In the genomic region with DNA sequence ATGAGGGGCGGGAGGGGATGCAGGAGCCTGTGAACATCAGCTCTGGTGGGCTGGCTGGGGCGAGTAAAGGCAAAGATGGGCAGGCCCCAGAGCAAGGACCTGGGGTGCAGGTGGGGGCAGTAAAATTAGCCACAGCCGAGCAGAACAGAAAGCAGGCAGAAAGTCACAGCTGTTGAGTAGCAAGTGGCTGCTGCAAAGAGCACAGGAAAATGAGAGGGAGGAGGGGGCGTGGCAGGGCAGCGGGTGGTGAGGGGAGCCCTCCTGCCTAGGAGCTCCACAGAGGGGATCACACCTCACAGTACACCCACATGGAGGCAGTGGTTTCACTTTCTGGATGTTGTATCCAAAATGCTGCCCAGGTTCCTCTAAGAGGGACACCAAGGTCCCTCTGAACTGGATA, we compare ENCODE assay signal across 15 cellular contexts.
DNase-seq lines count a peak whose midpoint lies in the region; ATAC-seq and TF ChIP-seq lines count a peak whose summit lies in the region.
"Had no signal": no experiment of that assay in that cellular context is flagged by ENCODE, and none has a peak within 500 bp of the region (broad histone marks: within the 10 kb centered on the region; RNA-seq: fewer than 3 reads in every experiment).

No MANE protein-coding gene starts in this region.

- TF ChIP-seq POLR2A in heart left ventricle (IDR thresholded peaks at IDR 0.05), result no peak

- H3K9me3 ChIP-seq in heart left ventricle, result no peaks in the 10 kb centered on the region

- ATAC-seq in GM21367 (IDR thresholded peaks at IDR 0.05; ENCODE audit: unreplicated experiment) (peak; percentile 77), HG03196 (IDR thresholded peaks at IDR 0.05; ENCODE audit: unreplicated experiment) (peak; percentile 51), GM18858 (IDR thresholded peaks at IDR 0.05; ENCODE audit: unreplicated experiment) (no peak), heart left ventricle (no peak)
- ATAC-seq: left colon, T-helper 17 cell had no signal

- no peaks in the 10 kb centered on the region for H3K36me3 ChIP-seq in heart left ventricle

- H3K4me1 ChIP-seq in heart left ventricle, result peaks cover 0 to 11% (median 0%) of the 10 kb centered on the region in 12 donors

- DNase-seq in GM12865 (ENCODE audit: low read depth) (peak; percentile 56), germinal center (ENCODE audit: low spot score) (peak; percentile 31), NCI-H524 treated with DMSO at 0.1 percent for 48 hours (lab: John Stamatoyannopoulos, UW) (no peak), NCI-H1930 (lab: John Stamatoyannopoulos, UW) (no peak), heart left ventricle (no peak)
- DNase-seq: activated T-cell treated with anti-CD3 and anti-CD28 coated beads, Interleukin-2, amount 50 U/mL, for 4 hours; Calu3; cerebellar nuclear complex; NCI-H82; nucleus accumbens; T-helper 17 cell had no signal

- H3K27ac ChIP-seq in heart left ventricle, result no peak overlapping the region

- H3K27me3 ChIP-seq in heart left ventricle, result no peaks in the 10 kb centered on the region

- 74 to 86% (median 86%) methylated on average over 5 of the region's 5 CpGs for WGBS in heart left ventricle, 4 donors

- H3K4me3 ChIP-seq in GM12865 (ENCODE audit: low read depth, low read length) (no peak overlapping the region), heart left ventricle (no peak overlapping the region)

- intact Hi-C loops in heart left ventricle (cut with DNase I), result no loop called here

- TF ChIP-seq CTCF in GM12865 (IDR thresholded peaks at IDR 0.05; ENCODE audit: insufficient read depth, low read depth, low read length, missing control alignments) (no peak), heart left ventricle (IDR thresholded peaks at IDR 0.05) (no peak)

Comparison
In these comparisons a context has a peak if more than half of its experiments do, and no peak if none do; other contexts are left out.
1. DNase-seq: peak in GM12865 (single experiment) and germinal center (single experiment); none in NCI-H524 treated with DMSO at 0.1 percent for 48 hours (single experiment), NCI-H1930 (0 of 2) and heart left ventricle (0 of 5).
2. ATAC-seq: peak in GM21367 (single experiment) and HG03196 (single experiment); none in GM18858 (single experiment) and heart left ventricle (0 of 4).